ENCODE assay signal across 13 cellular contexts in the genomic region with DNA sequence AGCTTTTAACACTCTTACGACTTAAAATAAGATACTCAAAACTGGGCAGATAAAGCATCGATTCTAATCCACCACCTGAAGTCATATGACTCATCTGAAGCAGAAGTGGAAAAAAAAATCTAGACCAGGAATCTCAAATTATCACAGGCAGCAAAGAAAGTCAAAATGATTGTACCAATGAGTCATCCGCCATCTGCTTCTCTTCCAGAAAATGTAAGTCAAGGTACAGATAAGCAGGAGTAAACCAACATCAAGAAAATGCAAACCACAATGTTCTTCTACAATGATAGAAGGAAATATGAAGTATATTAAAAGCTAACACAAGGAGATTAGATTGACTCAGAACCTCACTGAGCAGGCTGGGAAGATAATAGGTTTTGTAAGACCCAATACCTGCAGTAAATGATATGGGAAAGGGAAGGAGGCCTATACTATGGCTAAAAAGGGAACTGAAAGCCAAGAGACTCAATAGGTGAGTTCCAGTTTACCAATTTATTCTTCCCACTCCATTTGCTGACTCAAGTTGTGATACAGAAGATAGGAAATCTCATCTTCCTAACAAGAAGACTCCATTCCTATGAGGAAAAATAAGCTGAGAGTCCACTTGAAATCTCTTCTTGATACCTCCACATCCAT.
DNase-seq lines count a peak whose midpoint lies in the region; ATAC-seq, FAIRE-seq and TF ChIP-seq lines count a peak whose summit lies in the region.
"Had no signal": no experiment of that assay in that cellular context is flagged by ENCODE, and none has a peak within 500 bp of the region (broad histone marks: within the 10 kb centered on the region; RNA-seq: fewer than 3 reads in every experiment).

No MANE protein-coding gene starts in this region.

- CTCF ChIA-PET in activated CD4-positive, alpha-beta T cell treated with anti-CD3 and anti-CD28 coated beads for 36 hours (lab: Charles Lee): interaction anchor here (0.7 to 1.9 kb wide), 3 partner anchors 11 to 396 kb away, joined by 3 to 4 read pairs (median 4); no protein-coding TSS in a partner anchor

- H3K9ac ChIP-seq in OCI-LY3 (ENCODE audit: low read length) (peak overlapping the region; percentile 66), smooth muscle cell (ENCODE audit: low read depth) (no peak overlapping the region)

- H3K79me2 ChIP-seq in OCI-LY3 (ENCODE audit: low read length) (no peaks in the 10 kb centered on the region), smooth muscle cell (ENCODE audit: low read depth) (no peaks in the 10 kb centered on the region)

- peak overlapping the region; percentile 82 for H3K4me2 ChIP-seq in OCI-LY3 (ENCODE audit: low read length)
- peak overlapping the region; percentile 24 for H3K4me2 ChIP-seq in smooth muscle cell

- H3K27me3 ChIP-seq in OCI-LY3 (ENCODE audit: low read depth, low read length) (no peaks in the 10 kb centered on the region), bronchial epithelial cell (ENCODE audit: control insufficient read depth, insufficient read depth, low read length) (no peaks in the 10 kb centered on the region), smooth muscle cell (ENCODE audit: low read depth) (no peaks in the 10 kb centered on the region)
- H3K27me3 ChIP-seq: left lung, pancreas, transverse colon had no signal

- no peak for FAIRE-seq in bronchial epithelial cell (lab: Jason Lieb, UNC)
- FAIRE-seq: pancreas had no signal

- in situ Hi-C loops in GM13977 (cut with MboI; ENCODE audit: low pct_unique_long_range_greater_than_20kb, low sequenced_read_pairs, unreplicated experiment): loop anchor here (10.0 kb wide), 1 partner anchor 193 kb away; no protein-coding TSS in a partner anchor

- H3K9me3 Mint-ChIP-seq in activated CD4-positive, alpha-beta T cell treated with anti-CD3 and anti-CD28 coated beads for 36 hours (ENCODE audit: low read depth): peaks cover 1% of the 10 kb centered on the region
- H3K9me3 Mint-ChIP-seq: T-helper 1 cell treated with Interleukin-12 subunit alpha and Interleukin-12 subunit beta and Interleukin-4 antibody, amounts not matched to agents 30 μg/mL and 1 μg/mL, for 36 hours had no signal

- H3K36me3 Mint-ChIP-seq in activated CD4-positive, alpha-beta T cell treated with anti-CD3 and anti-CD28 coated beads for 36 hours (ENCODE audit: low read depth): no peaks in the 10 kb centered on the region

- H3K27me3 Mint-ChIP-seq in activated CD4-positive, alpha-beta T cell treated with anti-CD3 and anti-CD28 coated beads for 36 hours: peaks cover 5% of the 10 kb centered on the region

- H3K27ac ChIP-seq in OCI-LY3 (ENCODE audit: low read length): peak overlapping the region; percentile 97
- peak overlapping the region; percentile 48 for H3K27ac ChIP-seq in smooth muscle cell (ENCODE audit: low read depth)
- H3K27ac ChIP-seq: pancreas, transverse colon had no signal

- ATAC-seq in activated CD4-positive, alpha-beta T cell treated with anti-CD3 and anti-CD28 coated beads for 36 hours: peak; percentile 28
- ATAC-seq in GM19395 (IDR thresholded peaks at IDR 0.05; ENCODE audit: unreplicated experiment): no peak
- ATAC-seq in HG03025 (IDR thresholded peaks at IDR 0.05; ENCODE audit: low FRiP score, unreplicated experiment): no peak
- ATAC-seq: pancreas had no signal

- H4K20me1 ChIP-seq in OCI-LY3 (ENCODE audit: insufficient read depth, low read length) (no peaks in the 10 kb centered on the region), smooth muscle cell (ENCODE audit: low read depth) (no peaks in the 10 kb centered on the region)

- POLR2A ChIA-PET in activated CD4-positive, alpha-beta T cell treated with anti-CD3 and anti-CD28 coated beads for 36 hours (lab: Charles Lee): no interaction called here

- H3K36me3 ChIP-seq in OCI-LY3 (replicated peaks; ENCODE audit: low read depth, low read length) (no peaks in the 10 kb centered on the region), bronchial epithelial cell (ENCODE audit: control insufficient read depth, insufficient read depth, low read length) (no peaks in the 10 kb centered on the region), smooth muscle cell (ENCODE audit: low read depth) (no peaks in the 10 kb centered on the region)
- H3K36me3 ChIP-seq: left lung, pancreas, transverse colon had no signal

- H2AFZ ChIP-seq in OCI-LY3 (ENCODE audit: low read depth, low read length): no peak overlapping the region
- no peak overlapping the region for H2AFZ ChIP-seq in smooth muscle cell (ENCODE audit: low read depth)

- peak overlapping the region; percentile 65 for H3K27ac Mint-ChIP-seq in activated CD4-positive, alpha-beta T cell treated with anti-CD3 and anti-CD28 coated beads for 36 hours
- H3K27ac Mint-ChIP-seq: T-helper 1 cell treated with Interleukin-12 subunit alpha and Interleukin-12 subunit beta and Interleukin-4 antibody, amounts not matched to agents 30 μg/mL and 1 μg/mL, for 36 hours had no signal

- H3K4me1 Mint-ChIP-seq in activated CD4-positive, alpha-beta T cell treated with anti-CD3 and anti-CD28 coated beads for 36 hours: peaks cover 48% of the 10 kb centered on the region

- no peaks in the 10 kb centered on the region for H3F3A ChIP-seq in smooth muscle cell (ENCODE audit: low read depth)

- H3K4me3 ChIP-seq in OCI-LY3 (ENCODE audit: low read length): peak overlapping the region; percentile 66
- no peak overlapping the region for H3K4me3 ChIP-seq in bronchial epithelial cell (ENCODE audit: low read depth, low read length)
- H3K4me3 ChIP-seq in smooth muscle cell: no peak overlapping the region
- H3K4me3 ChIP-seq: left lung, pancreas, transverse colon had no signal

- no peak for TF ChIP-seq CTCF in OCI-LY3 (IDR thresholded peaks at IDR 0.05; ENCODE audit: low read depth, low read length)
- no peak for TF ChIP-seq CTCF in bronchial epithelial cell (IDR thresholded peaks at IDR 0.05; ENCODE audit: insufficient read depth, low read length, severe bottlenecking)
- no peak for TF ChIP-seq CTCF in smooth muscle cell (IDR thresholded peaks at IDR 0.05; ENCODE audit: borderline replicate concordance, insufficient read depth, poor library complexity, severe bottlenecking)
- TF ChIP-seq CTCF in GM13977 (IDR thresholded peaks at IDR 0.05; ENCODE audit: extremely low read depth, insufficient read depth, missing control alignments): no peak

- DNase-seq in activated CD4-positive, alpha-beta T cell treated with anti-CD3 and anti-CD28 coated beads for 36 hours: no peak
- no peak for DNase-seq in activated CD4-positive, alpha-beta T cell treated with anti-CD3 and anti-CD28 coated beads for 48 hours
- DNase-seq in bronchial epithelial cell (ENCODE audit: low read depth) (peak; percentile 92), smooth muscle cell (lab: John Stamatoyannopoulos, UW; ENCODE audit: unreplicated experiment) (no peak), GM13977 (ENCODE audit: low spot score) (no peak)
- DNase-seq: activated effector memory CD4-positive, alpha-beta T cell treated with Interleukin-2 at 50 U/mL for 16 hours; left lung; pancreas; transverse colon had no signal

- peak overlapping the region; percentile 1 for H3K4me3 Mint-ChIP-seq in activated CD4-positive, alpha-beta T cell treated with anti-CD3 and anti-CD28 coated beads for 36 hours
- H3K4me3 Mint-ChIP-seq: T-helper 1 cell treated with Interleukin-12 subunit alpha and Interleukin-12 subunit beta and Interleukin-4 antibody, amounts not matched to agents 30 μg/mL and 1 μg/mL, for 36 hours had no signal

- intact Hi-C loops in activated CD4-positive, alpha-beta T cell treated with anti-CD3 and anti-CD28 coated beads for 36 hours (cut with DNase I, micrococcal nuclease): loop anchor here (1.0 to 5.0 kb wide), 7 partner anchors 79 to 394 kb away; no protein-coding TSS in a partner anchor

- peaks cover 73% of the 10 kb centered on the region for H3K4me1 ChIP-seq in OCI-LY3 (ENCODE audit: low read length)
- H3K4me1 ChIP-seq in smooth muscle cell (ENCODE audit: low read depth): peaks cover 3% of the 10 kb centered on the region

- WGBS in smooth muscle cell (ENCODE audit: low lambda C conversion rate): 56% methylated on average over 3 of the region's 3 CpGs

- H3K9me3 ChIP-seq in OCI-LY3 (ENCODE audit: insufficient read depth, low read length) (no peaks in the 10 kb centered on the region), smooth muscle cell (replicated peaks; ENCODE audit: low read depth) (no peaks in the 10 kb centered on the region)
- H3K9me3 ChIP-seq: left lung, pancreas, transverse colon had no signal
